ENCODE assay signal across 33 cellular contexts in the genomic region with DNA sequence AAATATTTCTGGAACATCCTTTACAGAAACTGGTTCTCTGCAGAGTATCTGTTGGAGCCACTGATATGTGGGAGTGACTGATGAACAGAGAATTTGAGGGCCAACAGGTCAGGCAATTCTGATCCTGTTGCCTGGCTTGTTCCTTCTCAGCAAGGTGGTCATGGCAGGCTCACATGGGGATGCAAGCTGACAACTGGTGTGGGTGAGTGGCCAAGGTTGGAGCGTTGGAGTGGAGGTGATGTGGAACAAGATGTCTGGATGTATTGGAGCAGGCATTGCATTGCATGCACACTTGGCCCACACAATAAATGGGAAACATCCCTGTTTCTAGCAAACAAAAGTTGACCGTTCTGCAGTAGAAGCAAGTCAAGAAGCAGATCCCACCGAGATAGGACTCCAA.
"Had no signal": no experiment of that assay in that cellular context is flagged by ENCODE, and none has a peak within 500 bp of the region (broad histone marks: within the 10 kb centered on the region; RNA-seq: fewer than 3 reads in every experiment).

No MANE protein-coding gene starts in this region.

- H3K27me3 ChIP-seq: adrenal gland, ascending aorta, breast epithelium, cardiac muscle cell, colonic mucosa, foreskin keratinocyte, gastrocnemius medialis, heart left ventricle had no signal

- H3K27ac Mint-ChIP-seq: activated B cell treated with CpG ODN at 0.5 μM for 24 hours; activated CD4-positive, alpha-beta memory T cell treated with anti-CD3 and anti-CD28 coated beads, Interleukin-2, amount 10 ng/mL, durations not matched to agents 7 days and 5 days; activated CD4-positive, alpha-beta T cell treated with anti-CD3 and anti-CD28 coated beads, Interleukin-2, amount 10 ng/mL, durations not matched to agents 7 days and 5 days; activated naive CD4-positive, alpha-beta T cell treated with anti-CD3 and anti-CD28 coated beads for 36 hours; activated naive CD4-positive, alpha-beta T cell treated with anti-CD3 and anti-CD28 coated beads, Interleukin-2, amount 50 U/mL, for 24 hours; activated naive CD8-positive, alpha-beta T cell treated with anti-CD3 and anti-CD28 coated beads for 36 hours; activated naive CD8-positive, alpha-beta T cell treated with anti-CD3 and anti-CD28 coated beads, Interleukin-2, amount 50 U/mL, for 24 hours; activated T-helper 17 cell treated with anti-CD3 and anti-CD28 coated beads, Interleukin-2, amount 50 U/mL, for 72 hours; endodermal cell; T-helper 17 cell; T-helper 2 cell treated with Interferon-gamma antibody and Interleukin-4, amounts not matched to agents 5 μg/mL and 100 μg/mL, for 36 hours had no signal

- H3K27me3 Mint-ChIP-seq: activated B cell treated with CpG ODN at 0.5 μM for 24 hours; activated CD4-positive, alpha-beta memory T cell treated with anti-CD3 and anti-CD28 coated beads, Interleukin-2, amount 10 ng/mL, durations not matched to agents 7 days and 5 days; activated CD4-positive, alpha-beta T cell treated with anti-CD3 and anti-CD28 coated beads, Interleukin-2, amount 10 ng/mL, durations not matched to agents 7 days and 5 days had no signal

- H3K4me3 Mint-ChIP-seq: activated B cell treated with CpG ODN at 0.5 μM for 24 hours; activated CD4-positive, alpha-beta memory T cell treated with anti-CD3 and anti-CD28 coated beads, Interleukin-2, amount 10 ng/mL, durations not matched to agents 7 days and 5 days; activated CD4-positive, alpha-beta T cell treated with anti-CD3 and anti-CD28 coated beads, Interleukin-2, amount 10 ng/mL, durations not matched to agents 7 days and 5 days; activated naive CD4-positive, alpha-beta T cell treated with anti-CD3 and anti-CD28 coated beads for 36 hours; activated naive CD4-positive, alpha-beta T cell treated with anti-CD3 and anti-CD28 coated beads, Interleukin-2, amount 50 U/mL, for 24 hours; activated naive CD8-positive, alpha-beta T cell treated with anti-CD3 and anti-CD28 coated beads for 36 hours; activated naive CD8-positive, alpha-beta T cell treated with anti-CD3 and anti-CD28 coated beads, Interleukin-2, amount 50 U/mL, for 24 hours; activated T-cell treated with anti-CD3 and anti-CD28 coated beads, Interleukin-2, amount 50 U/mL, for 4 hours; activated T-helper 17 cell treated with anti-CD3 and anti-CD28 coated beads, Interleukin-2, amount 50 U/mL, for 72 hours; brain; endodermal cell; T-helper 17 cell; T-helper 2 cell treated with Interferon-gamma antibody and Interleukin-4, amounts not matched to agents 5 μg/mL and 100 μg/mL, for 36 hours had no signal

- H3K9me3 ChIP-seq: adrenal gland, colonic mucosa, gastrocnemius medialis had no signal

- H3K4me3 ChIP-seq: adrenal gland, ascending aorta, breast epithelium, cardiac muscle cell, colonic mucosa, gastrocnemius medialis, heart left ventricle had no signal

- H3K36me3 Mint-ChIP-seq: activated naive CD4-positive, alpha-beta T cell treated with anti-CD3 and anti-CD28 coated beads, Interleukin-2, amount 50 U/mL, for 24 hours; activated naive CD8-positive, alpha-beta T cell treated with anti-CD3 and anti-CD28 coated beads for 36 hours; brain had no signal

- H3K36me3 ChIP-seq: adrenal gland, ascending aorta, breast epithelium, cardiac muscle cell, colonic mucosa, gastrocnemius medialis, heart left ventricle, WERI-Rb-1 had no signal

- ATAC-seq: activated CD4-positive, CD25-positive, alpha-beta regulatory T cell treated with anti-CD3 and anti-CD28 coated beads, Interleukin-2, amount 50 U/mL, for 24 hours; activated naive CD8-positive, alpha-beta T cell treated with anti-CD3 and anti-CD28 coated beads, Interleukin-2, amount 50 U/mL, for 24 hours; activated T-cell treated with anti-CD3 and anti-CD28 coated beads, Interleukin-2, amount 50 U/mL, for 4 hours; activated T-helper 17 cell treated with anti-CD3 and anti-CD28 coated beads, Interleukin-2, amount 50 U/mL, for 72 hours; esophagus mucosa; foreskin keratinocyte; gastrocnemius medialis; heart left ventricle; T-helper 17 cell had no signal

- H3K4me1 ChIP-seq: adrenal gland, ascending aorta, breast epithelium, colonic mucosa, foreskin keratinocyte had no signal

- H3K27ac ChIP-seq: adrenal gland, ascending aorta, breast epithelium, cardiac muscle cell, colonic mucosa, foreskin keratinocyte, gastrocnemius medialis, heart left ventricle, WERI-Rb-1 had no signal

- H3K4me1 Mint-ChIP-seq: activated B cell treated with CpG ODN at 0.5 μM for 24 hours; activated CD4-positive, alpha-beta memory T cell treated with anti-CD3 and anti-CD28 coated beads, Interleukin-2, amount 10 ng/mL, durations not matched to agents 7 days and 5 days; activated CD4-positive, alpha-beta T cell treated with anti-CD3 and anti-CD28 coated beads, Interleukin-2, amount 10 ng/mL, durations not matched to agents 7 days and 5 days; activated naive CD4-positive, alpha-beta T cell treated with anti-CD3 and anti-CD28 coated beads, Interleukin-2, amount 50 U/mL, for 24 hours; activated naive CD8-positive, alpha-beta T cell treated with anti-CD3 and anti-CD28 coated beads for 36 hours; activated naive CD8-positive, alpha-beta T cell treated with anti-CD3 and anti-CD28 coated beads, Interleukin-2, amount 50 U/mL, for 24 hours; activated T-helper 17 cell treated with anti-CD3 and anti-CD28 coated beads, Interleukin-2, amount 50 U/mL, for 72 hours; brain; endodermal cell; T-helper 17 cell had no signal

- DNase-seq: activated B cell treated with CpG ODN at 0.5 μM for 24 hours; activated CD4-positive, alpha-beta memory T cell treated with anti-CD3 and anti-CD28 coated beads, Interleukin-2, amount 10 ng/mL, durations not matched to agents 7 days and 5 days; activated CD4-positive, alpha-beta T cell treated with anti-CD3 and anti-CD28 coated beads, Interleukin-2, amount 10 ng/mL, durations not matched to agents 7 days and 5 days; activated CD4-positive, alpha-beta T cell treated with anti-CD3 and anti-CD28 coated beads, Interleukin-2, amount 50 U/mL, for 4 hours; activated effector memory CD4-positive, alpha-beta T cell treated with Interleukin-2 at 50 U/mL for 16 hours; activated naive CD4-positive, alpha-beta T cell treated with anti-CD3 and anti-CD28 coated beads for 36 hours; activated naive CD8-positive, alpha-beta T cell treated with anti-CD3 and anti-CD28 coated beads for 36 hours; activated naive CD8-positive, alpha-beta T cell treated with anti-CD3 and anti-CD28 coated beads, Interleukin-2, amount 50 U/mL, for 24 hours; activated T-cell treated with anti-CD3 and anti-CD28 coated beads, Interleukin-2, amount 50 U/mL, for 4 hours; adrenal gland; amygdala; central memory CD4-positive, alpha-beta T cell; cerebellar nuclear complex; colonic mucosa; effector memory CD4-positive, alpha-beta T cell; endodermal cell; foreskin keratinocyte; gastrocnemius medialis; glutamatergic neuron; heart left ventricle; T-helper 1 cell; T-helper 17 cell; T1000; WERI-Rb-1 had no signal
